Comparison of ENCODE assay signal across 1 cellular context in the genomic region with DNA sequence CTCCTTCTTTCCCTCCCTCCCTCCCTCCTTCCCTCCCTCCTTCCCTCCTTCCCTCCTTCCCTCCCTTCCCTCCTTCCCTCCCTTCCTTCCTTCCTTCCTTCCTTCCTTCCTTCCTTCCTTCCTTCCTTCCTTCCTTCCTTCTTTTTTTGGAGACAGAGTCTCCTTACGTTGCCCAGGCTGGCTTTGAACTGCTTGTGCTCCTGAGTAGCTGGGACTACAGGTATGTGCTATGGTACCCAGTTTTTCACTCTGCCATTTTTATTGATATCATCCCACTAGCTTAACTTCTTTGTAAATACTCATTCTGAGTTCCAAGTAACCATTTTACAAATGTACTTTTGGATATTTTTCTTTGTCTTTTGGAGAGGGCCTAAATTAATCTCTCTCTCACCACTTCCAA.
TF ChIP-seq lines count a peak whose summit lies in the region.

No MANE protein-coding gene starts in this region.

TF ChIP-seq in IMR-90, 13 proteins besides CTCF, POLR2A, EP300 and RAD21 (continued from another document):
- TF ChIP-seq RCOR1 (IDR thresholded peaks at IDR 0.05; ENCODE audit: insufficient replicate concordance, low read length) (no peak), MXI1 (IDR thresholded peaks at IDR 0.05; ENCODE audit: borderline replicate concordance, low read depth, low read length) (no peak), SMC3 (IDR thresholded peaks at IDR 0.05; ENCODE audit: low read depth, low read length) (no peak), CEBPB (IDR thresholded peaks at IDR 0.05; ENCODE audit: low read depth, low read length) (no peak)
TF ChIP-seq in IMR-90: peak in this region for 0.
